10 cellular contexts compared by ENCODE assay signal in genomic region chr11:117827521-117828511, GRCh38. TPM values are rescaled to one million over a fixed set of nuclear protein-coding genes. Genes with fewer than 3 reads are reported as not detected.
DNase-seq lines count a peak whose midpoint lies in the region; ATAC-seq and TF ChIP-seq lines count a peak whose summit lies in the region.
"Had no signal": no experiment of that assay in that cellular context is flagged by ENCODE, and none has a peak within 500 bp of the region (broad histone marks: within the 10 kb centered on the region; RNA-seq: fewer than 3 reads in every experiment).

No MANE protein-coding gene starts in this region.

- no peak overlapping the region for H2AFZ ChIP-seq in hepatocyte
- H2AFZ ChIP-seq in PC-3 (ENCODE audit: low read length), result no peak overlapping the region

- no peak overlapping the region for H3K4me2 ChIP-seq in hepatocyte
- H3K4me2 ChIP-seq in PC-3 (ENCODE audit: low read length), result no peak overlapping the region

- H3K27ac ChIP-seq in hepatocyte, result peak overlapping the region; percentile 65
- H3K27ac ChIP-seq in thymus (ENCODE audit: low read depth), result peak overlapping the region; percentile 87
- H3K27ac ChIP-seq in PC-3 (ENCODE audit: low read length), result no peak overlapping the region

- ATAC-seq in activated CD8-positive, alpha-beta T cell treated with anti-CD3 and anti-CD28 coated beads, Interleukin-2, amount 10 ng/mL, durations not matched to agents 7 days and 5 days, result peak; percentile 18
- ATAC-seq in PC-3 (no peak), GM19463 (IDR thresholded peaks at IDR 0.05; ENCODE audit: unreplicated experiment) (no peak)

- H3K27ac Mint-ChIP-seq in activated CD4-positive, alpha-beta T cell treated with anti-CD3 and anti-CD28 coated beads, Interleukin-2, amount 10 ng/mL, durations not matched to agents 24 days and 14 days, result peak overlapping the region; percentile 88
- peak overlapping the region; percentile 90 for H3K27ac Mint-ChIP-seq in activated CD8-positive, alpha-beta T cell treated with anti-CD3 and anti-CD28 coated beads, Interleukin-2, amount 10 ng/mL, durations not matched to agents 7 days and 5 days

- no peaks in the 10 kb centered on the region for H3F3A ChIP-seq in PC-3 (ENCODE audit: low read length, unreplicated experiment)

- POLR2A ChIA-PET in activated CD8-positive, alpha-beta T cell treated with anti-CD3 and anti-CD28 coated beads, Interleukin-2, amount 10 ng/mL, durations not matched to agents 7 days and 5 days (lab: Charles Lee), result interaction anchor here (0.8 to 3.5 kb wide), 6 partner anchors 13 to 597 kb away, joined by 3 to 25 read pairs (median 4); partner anchors contain the start of gene IL10RA
- POLR2A ChIA-PET in PC-3 (lab: Charles Lee; ENCODE audit: unreplicated experiment), result interaction anchor here (0.6 kb wide), 1 partner anchor 63 kb away, joined by 3 read pairs; no protein-coding TSS in a partner anchor

- H3K4me3 Mint-ChIP-seq in activated CD4-positive, alpha-beta T cell treated with anti-CD3 and anti-CD28 coated beads, Interleukin-2, amount 10 ng/mL, durations not matched to agents 24 days and 14 days, result peak overlapping the region; percentile 8
- H3K4me3 Mint-ChIP-seq in activated CD8-positive, alpha-beta T cell treated with anti-CD3 and anti-CD28 coated beads, Interleukin-2, amount 10 ng/mL, durations not matched to agents 7 days and 5 days, result peak overlapping the region; percentile 59

- H3K4me3 ChIP-seq in hepatocyte, result no peak overlapping the region
- H3K4me3 ChIP-seq in thymus (ENCODE audit: low read length), result no peak overlapping the region
- no peak overlapping the region for H3K4me3 ChIP-seq in PC-3 (ENCODE audit: low read length)

- CTCF ChIA-PET in activated CD8-positive, alpha-beta T cell treated with anti-CD3 and anti-CD28 coated beads, Interleukin-2, amount 10 ng/mL, durations not matched to agents 7 days and 5 days (lab: Charles Lee), result interaction anchor here (1.0 to 10.1 kb wide), 11 partner anchors 11 to 402 kb away, joined by 3 to 104 read pairs (median 8); no protein-coding TSS in a partner anchor
- CTCF ChIA-PET in PC-3 (lab: Charles Lee), result no interaction called here

- no peaks in the 10 kb centered on the region for H3K79me2 ChIP-seq in hepatocyte
- H3K79me2 ChIP-seq in PC-3 (ENCODE audit: low read length), result no peaks in the 10 kb centered on the region

- peaks cover 65% of the 10 kb centered on the region for H3K4me1 Mint-ChIP-seq in activated CD4-positive, alpha-beta T cell treated with anti-CD3 and anti-CD28 coated beads, Interleukin-2, amount 10 ng/mL, durations not matched to agents 24 days and 14 days
- H3K4me1 Mint-ChIP-seq in activated CD8-positive, alpha-beta T cell treated with anti-CD3 and anti-CD28 coated beads, Interleukin-2, amount 10 ng/mL, durations not matched to agents 7 days and 5 days (ENCODE audit: low read depth), result peaks cover 93% of the 10 kb centered on the region

- H3K4me1 ChIP-seq in hepatocyte (ENCODE audit: insufficient read depth) (peaks cover 36% of the 10 kb centered on the region), thymus (ENCODE audit: control insufficient read depth, insufficient read depth, low read length) (peaks cover 70% of the 10 kb centered on the region), PC-3 (ENCODE audit: insufficient read depth, low read length) (peaks cover 8% of the 10 kb centered on the region)

- no peak for TF ChIP-seq CTCF in hepatocyte (IDR thresholded peaks at IDR 0.05; ENCODE audit: poor library complexity)
- TF ChIP-seq CTCF in PC-3 (conservative IDR thresholded peaks at IDR 0.05; ENCODE audit: low read depth, low read length), result no peak

- H3K9me3 ChIP-seq in hepatocyte (ENCODE audit: low read depth) (no peaks in the 10 kb centered on the region), thymus (ENCODE audit: control insufficient read depth) (no peaks in the 10 kb centered on the region), PC-3 (ENCODE audit: low read length) (no peaks in the 10 kb centered on the region)

- no peaks in the 10 kb centered on the region for H3K36me3 Mint-ChIP-seq in activated CD4-positive, alpha-beta T cell treated with anti-CD3 and anti-CD28 coated beads, Interleukin-2, amount 10 ng/mL, durations not matched to agents 24 days and 14 days (ENCODE audit: low read depth)
- H3K36me3 Mint-ChIP-seq in activated CD8-positive, alpha-beta T cell treated with anti-CD3 and anti-CD28 coated beads, Interleukin-2, amount 10 ng/mL, durations not matched to agents 7 days and 5 days (ENCODE audit: low read depth), result no peaks in the 10 kb centered on the region

- H4K20me1 ChIP-seq in hepatocyte (ENCODE audit: insufficient read depth, poor library complexity, severe bottlenecking) (no peaks in the 10 kb centered on the region), PC-3 (ENCODE audit: low read length) (no peaks in the 10 kb centered on the region)

- 92% methylated on average over 14 of the region's 15 CpGs for WGBS in hepatocyte (ENCODE audit: low lambda C conversion rate, missing lambda C conversion rate)
- 16% methylated on average over 15 of the region's 15 CpGs for WGBS in thymus

- intact Hi-C loops in activated CD4-positive, alpha-beta T cell treated with anti-CD3 and anti-CD28 coated beads, Interleukin-2, amount 10 ng/mL, durations not matched to agents 24 days and 14 days (cut with micrococcal nuclease), result loop anchor here (1.0 kb wide), 1 partner anchor 158 kb away; the partner anchor contains the start of gene IL10RA
- intact Hi-C loops in PC-3 (cut with micrococcal nuclease), result no loop called here

- H3K9me3 Mint-ChIP-seq in activated CD4-positive, alpha-beta T cell treated with anti-CD3 and anti-CD28 coated beads, Interleukin-2, amount 10 ng/mL, durations not matched to agents 24 days and 14 days, result no peaks in the 10 kb centered on the region
- no peaks in the 10 kb centered on the region for H3K9me3 Mint-ChIP-seq in activated CD8-positive, alpha-beta T cell treated with anti-CD3 and anti-CD28 coated beads, Interleukin-2, amount 10 ng/mL, durations not matched to agents 7 days and 5 days (ENCODE audit: insufficient read depth)

- H3K36me3 ChIP-seq in hepatocyte (replicated peaks; ENCODE audit: insufficient read depth, low read depth) (no peaks in the 10 kb centered on the region), thymus (ENCODE audit: control insufficient read depth, insufficient read depth) (no peaks in the 10 kb centered on the region), PC-3 (ENCODE audit: low read depth, low read length) (no peaks in the 10 kb centered on the region)

- no peaks in the 10 kb centered on the region for H3K27me3 ChIP-seq in hepatocyte
- no peaks in the 10 kb centered on the region for H3K27me3 ChIP-seq in thymus (ENCODE audit: control insufficient read depth, insufficient read depth)
- H3K27me3 ChIP-seq in PC-3 (ENCODE audit: low read length), result peaks cover 80% of the 10 kb centered on the region

- DNase-seq in activated CD4-positive, alpha-beta T cell treated with anti-CD3 and anti-CD28 coated beads, Interleukin-2, amount 10 ng/mL, durations not matched to agents 24 days and 14 days, result no peak
- DNase-seq in activated CD4-positive, alpha-beta T cell treated with anti-CD3 and anti-CD28 coated beads, Interleukin-2, amount 50 U/mL, for 4 hours, result no peak
- DNase-seq in activated CD8-positive, alpha-beta T cell treated with anti-CD3 and anti-CD28 coated beads, Interleukin-2, amount 10 ng/mL, durations not matched to agents 7 days and 5 days, result peak; percentile 58
- DNase-seq in hepatocyte (ENCODE audit: low spot score) (no peak), NCI-H146 treated with DMSO at 0.1 percent for 48 hours (lab: John Stamatoyannopoulos, UW; ENCODE audit: unreplicated experiment) (no peak), PC-3 (no peak)
- DNase-seq: Kasumi-1 had no signal

- H3K9ac ChIP-seq in PC-3 (ENCODE audit: low read length), result no peak overlapping the region

- H3K9me2 ChIP-seq in hepatocyte (replicated peaks; ENCODE audit: insufficient read depth) (no peaks in the 10 kb centered on the region), PC-3 (replicated peaks; ENCODE audit: low read length) (no peaks in the 10 kb centered on the region)

- BruUV-seq in PC-3 (replicated peaks; lab: Mats Ljungman, UMichigan), result no TSS peak

- H3K27me3 Mint-ChIP-seq in activated CD4-positive, alpha-beta T cell treated with anti-CD3 and anti-CD28 coated beads, Interleukin-2, amount 10 ng/mL, durations not matched to agents 24 days and 14 days, result no peaks in the 10 kb centered on the region
- no peaks in the 10 kb centered on the region for H3K27me3 Mint-ChIP-seq in activated CD8-positive, alpha-beta T cell treated with anti-CD3 and anti-CD28 coated beads, Interleukin-2, amount 10 ng/mL, durations not matched to agents 7 days and 5 days (ENCODE audit: low read depth)

RNA-seq across cellular contexts. Expression of gene FXYD2, which starts 3.3 kb away (rescaled TPM):
- total RNA-seq in activated CD4-positive, alpha-beta T cell treated with anti-CD3 and anti-CD28 coated beads, Interleukin-2, amount 10 ng/mL, durations not matched to agents 24 days and 14 days, result 1.1 and 1.9 TPM in 2 replicates
- 10 to 100 TPM; 22.5 to 24.3 TPM for total RNA-seq in activated CD8-positive, alpha-beta T cell treated with anti-CD3 and anti-CD28 coated beads, Interleukin-2, amount 10 ng/mL, durations not matched to agents 7 days and 5 days
- total RNA-seq in hepatocyte (72.7 and 100 TPM in 2 replicates), PC-3 (2014; rRNA removed) (not detected in 2 replicates)
- polyA plus RNA-seq in hepatocyte (93.8 and 97.7 TPM in 2 replicates), thymus (100 TPM)
- polyA plus RNA-seq: BJ had no signal

RNA-seq across cellular contexts. Expression of gene DSCAML1, which starts 30.8 kb away (rescaled TPM):
- 0.02 TPM in 1 of 2 replicates, not detected in the other for total RNA-seq in activated CD4-positive, alpha-beta T cell treated with anti-CD3 and anti-CD28 coated beads, Interleukin-2, amount 10 ng/mL, durations not matched to agents 24 days and 14 days
- under 1 TPM; 0.16 to 0.37 TPM for total RNA-seq in activated CD8-positive, alpha-beta T cell treated with anti-CD3 and anti-CD28 coated beads, Interleukin-2, amount 10 ng/mL, durations not matched to agents 7 days and 5 days
- total RNA-seq in hepatocyte, result 2.6 and 3.2 TPM in 2 replicates
- polyA plus RNA-seq in hepatocyte, result 0.46 and 1.1 TPM in 2 replicates
- 0.32 TPM for polyA plus RNA-seq in thymus
- total RNA-seq in PC-3 (2014; rRNA removed), result not detected in 2 replicates
- polyA plus RNA-seq: BJ had no signal

RNA-seq across cellular contexts. Expression of gene FXYD6, which starts 48.6 kb away (rescaled TPM):
- total RNA-seq in activated CD4-positive, alpha-beta T cell treated with anti-CD3 and anti-CD28 coated beads, Interleukin-2, amount 10 ng/mL, durations not matched to agents 24 days and 14 days, result not detected in 2 replicates
- under 1 TPM in 1 of 2 experiments, not detected in 1; 0.24 TPM for total RNA-seq in activated CD8-positive, alpha-beta T cell treated with anti-CD3 and anti-CD28 coated beads, Interleukin-2, amount 10 ng/mL, durations not matched to agents 7 days and 5 days
- 19.5 and 28.3 TPM in 2 replicates for total RNA-seq in hepatocyte
- polyA plus RNA-seq in hepatocyte, result 56.9 and 68.2 TPM in 2 replicates
- polyA plus RNA-seq in thymus, result 24.1 TPM
- total RNA-seq in PC-3 (2014; rRNA removed), result not detected in 2 replicates
- polyA plus RNA-seq: BJ had no signal

Comparison
In these comparisons a context has a peak if more than half of its experiments do, and no peak if none do; other contexts are left out.
1. RNA of gene FXYD6, which starts 48.6 kb away (total RNA-seq): 19.5 to 28.3 TPM in hepatocyte; 0.24 TPM in activated CD8-positive, alpha-beta T cell treated with anti-CD3 and anti-CD28 coated beads, Interleukin-2, amount 10 ng/mL, durations not matched to agents 7 days and 5 days, not detected in activated CD4-positive, alpha-beta T cell treated with anti-CD3 and anti-CD28 coated beads, Interleukin-2, amount 10 ng/mL, durations not matched to agents 24 days and 14 days and not detected in PC-3; every median in the first group is over 10 times any median in the second.